Comparison of ENCODE assay signal across 13 cellular contexts in the genomic region with DNA sequence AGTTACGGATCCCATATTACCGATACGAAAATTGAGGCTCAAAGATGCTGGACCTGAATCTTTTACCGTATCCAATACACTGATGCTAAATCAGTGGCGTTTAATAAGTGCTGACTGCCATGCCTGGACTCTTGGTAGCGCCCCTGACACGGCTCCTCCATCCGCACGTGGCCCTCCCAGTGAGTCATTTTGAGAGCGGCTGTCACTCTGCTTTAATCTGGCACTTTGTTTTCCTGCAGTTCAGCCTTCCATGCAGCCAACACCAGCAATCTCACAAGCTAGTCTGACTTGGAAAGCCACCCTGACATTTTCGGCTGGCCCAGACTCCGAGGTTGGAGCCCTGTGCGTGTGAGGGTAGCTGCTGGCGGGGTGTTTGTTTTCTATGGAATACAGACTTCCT.
A peak's percentile ranks its signal among the peaks of the same experiment; 100 is the strongest.
DNase-seq lines count a peak whose midpoint lies in the region; TF ChIP-seq lines count a peak whose summit lies in the region.
"Had no signal": no experiment of that assay in that cellular context is flagged by ENCODE, and none has a peak within 500 bp of the region (broad histone marks: within the 10 kb centered on the region; RNA-seq: fewer than 3 reads in every experiment).

No MANE protein-coding gene starts in this region.

- H3K9me2 ChIP-seq in MM.1S (replicated peaks; ENCODE audit: insufficient read depth, low read length) = no peaks in the 10 kb centered on the region

- H3K4me1 Mint-ChIP-seq in mesothelial cell of epicardium = peaks cover 62% of the 10 kb centered on the region

- peaks cover 28% of the 10 kb centered on the region for H3K4me1 ChIP-seq in fibroblast of lung (ENCODE audit: control insufficient read depth, extremely low read depth, insufficient read depth, low read length)
- peaks cover 10 to 16% of the 10 kb centered on the region in 2 donors for H3K4me1 ChIP-seq in uterus
- no peaks in the 10 kb centered on the region for H3K4me1 ChIP-seq in MM.1S (ENCODE audit: low read length)

- H3K36me3 Mint-ChIP-seq in mesothelial cell of epicardium = no peaks in the 10 kb centered on the region

- peaks cover 4% of the 10 kb centered on the region for H3K27me3 Mint-ChIP-seq in mesothelial cell of epicardium (ENCODE audit: low read depth)

- no peak for TF ChIP-seq POLR2A in uterus (IDR thresholded peaks at IDR 0.05)

- H2AFZ ChIP-seq in fibroblast of lung (ENCODE audit: low read length) = no peak overlapping the region
- no peak overlapping the region for H2AFZ ChIP-seq in MM.1S (ENCODE audit: low read length)

- H3K27me3 ChIP-seq in fibroblast of lung (ENCODE audit: control insufficient read depth, insufficient read depth, low read length) = no peaks in the 10 kb centered on the region
- no peaks in the 10 kb centered on the region for H3K27me3 ChIP-seq in uterus
- H3K27me3 ChIP-seq in MM.1S (replicated peaks; ENCODE audit: insufficient read depth, low read length) = no peaks in the 10 kb centered on the region

- H3K79me2 ChIP-seq in fibroblast of lung (ENCODE audit: control insufficient read depth, insufficient read depth, low read length) = peaks cover 39% of the 10 kb centered on the region
- no peaks in the 10 kb centered on the region for H3K79me2 ChIP-seq in MM.1S (ENCODE audit: low read length)

- H3K4me2 ChIP-seq in fibroblast of lung (ENCODE audit: extremely low read depth, insufficient read depth, low read length) (peak overlapping the region; percentile 40), MM.1S (ENCODE audit: low read depth, low read length) (no peak overlapping the region)

- H4K20me1 ChIP-seq in fibroblast of lung (ENCODE audit: control insufficient read depth, extremely low read depth, insufficient read depth, low read length) (peaks cover 10% of the 10 kb centered on the region), MM.1S (ENCODE audit: insufficient read depth, low read length) (no peaks in the 10 kb centered on the region)

- H3K9ac ChIP-seq in fibroblast of lung (ENCODE audit: insufficient read depth, low read length) = no peak overlapping the region
- H3K9ac ChIP-seq in MM.1S (ENCODE audit: low read length) = no peak overlapping the region

- no peaks in the 10 kb centered on the region for H3K9me3 Mint-ChIP-seq in mesothelial cell of epicardium
- H3K9me3 Mint-ChIP-seq: endodermal cell had no signal

- no peaks in the 10 kb centered on the region for H3K36me3 ChIP-seq in fibroblast of lung (ENCODE audit: control insufficient read depth, insufficient read depth, low read length)
- no peaks in the 10 kb centered on the region for H3K36me3 ChIP-seq in uterus
- no peaks in the 10 kb centered on the region for H3K36me3 ChIP-seq in MM.1S (replicated peaks; ENCODE audit: insufficient read depth, low read length)

- H3F3A ChIP-seq in MM.1S (ENCODE audit: insufficient read depth, low read length) = no peaks in the 10 kb centered on the region

- peak overlapping the region; percentile 10 for H3K27ac Mint-ChIP-seq in mesothelial cell of epicardium
- H3K27ac Mint-ChIP-seq: endodermal cell had no signal

- DNase-seq in DMS 273 (lab: John Stamatoyannopoulos, UW; ENCODE audit: unreplicated experiment) = peak; percentile 9
- no peak for DNase-seq in DMS 273 treated with DMSO at 0.1 percent for 48 hours (lab: John Stamatoyannopoulos, UW)
- DNase-seq in fibroblast of lung (ENCODE audit: low read depth in 2 of 2) = peak; percentile 49 to 82
- DNase-seq in mesothelial cell of epicardium (ENCODE audit: low spot score in 2 of 2, unreplicated experiment in 2 of 2) = no peak
- DNase-seq in uterus = peak; percentile 50 to 52
- no peak for DNase-seq in MM.1S
- no peak for DNase-seq in OCI-M1 (lab: John Stamatoyannopoulos, UW)
- no peak for DNase-seq in HuH-7 (ENCODE audit: low spot score)
- DNase-seq: activated T-cell treated with anti-CD3 and anti-CD28 coated beads for 4 hours, endodermal cell, NCI-H1694 treated with DMSO at 0.1 percent for 48 hours, SW 1271 had no signal

- H3K4me3 ChIP-seq in fibroblast of lung (replicated peaks in 1 of 4; ENCODE audit: control extremely low read depth in 1 of 4, insufficient read depth in 1 of 4, low read depth in 3 of 4, low read length in 4 of 4) (no peak overlapping the region), uterus (no peak overlapping the region), MM.1S (ENCODE audit: low read length) (no peak overlapping the region)

- no peak overlapping the region for H3K4me3 Mint-ChIP-seq in mesothelial cell of epicardium
- H3K4me3 Mint-ChIP-seq: endodermal cell had no signal

- intact Hi-C loops in uterus (cut with DNase I; ENCODE audit: low total_unique reads) = no loop called here

- TF ChIP-seq CTCF in fibroblast of lung (conservative IDR thresholded peaks at IDR 0.05 in 1 of 2, IDR thresholded peaks at IDR 0.05 in 1 of 2; ENCODE audit: low read depth in 1 of 2, low read length in 2 of 2) (no peak), mesothelial cell of epicardium (IDR thresholded peaks at IDR 0.05; ENCODE audit: unreplicated experiment) (no peak), uterus (IDR thresholded peaks at IDR 0.05) (no peak), MM.1S (IDR thresholded peaks at IDR 0.05; ENCODE audit: low read length) (no peak)

- H3K9me3 ChIP-seq in fibroblast of lung (ENCODE audit: control insufficient read depth, insufficient read depth, low read depth, low read length) = no peaks in the 10 kb centered on the region
- H3K9me3 ChIP-seq in uterus = no peaks in the 10 kb centered on the region
- H3K9me3 ChIP-seq in MM.1S (replicated peaks; ENCODE audit: insufficient read depth, low read length) = no peaks in the 10 kb centered on the region

- H3K27ac ChIP-seq in fibroblast of lung (ENCODE audit: insufficient read depth, low read length) = peak overlapping the region; percentile 10
- H3K27ac ChIP-seq in uterus = peak overlapping the region; percentile 38 to 56
- H3K27ac ChIP-seq in MM.1S (ENCODE audit: low read length) = no peak overlapping the region
- H3K27ac ChIP-seq: 22Rv1 had no signal

Comparison
In these comparisons a context has a peak if more than half of its experiments do, and no peak if none do; other contexts are left out.
1. DNase-seq: peak in DMS 273 (single experiment), fibroblast of lung (2 of 2) and uterus (2 of 2); none in DMS 273 treated with DMSO at 0.1 percent for 48 hours (single experiment), mesothelial cell of epicardium (0 of 2), MM.1S (single experiment), OCI-M1 (single experiment) and HuH-7 (single experiment).